Comparison of ENCODE assay signal across 16 cellular contexts in genomic region chr14:50766338-50766886, GRCh38.
DNase-seq lines count a peak whose midpoint lies in the region; ATAC-seq, FAIRE-seq and TF ChIP-seq lines count a peak whose summit lies in the region.
"Had no signal": no experiment of that assay in that cellular context is flagged by ENCODE, and none has a peak within 500 bp of the region (broad histone marks: within the 10 kb centered on the region; RNA-seq: fewer than 3 reads in every experiment).

No MANE protein-coding gene starts in this region.

- no peak overlapping the region for H3K27ac ChIP-seq in esophagus muscularis mucosa (replicated peaks in 1 of 4)
- H3K27ac ChIP-seq: transverse colon had no signal

- no peak for DNase-seq in activated naive CD4-positive, alpha-beta T cell treated with anti-CD3 and anti-CD28 coated beads, Interleukin-2, amount 10 ng/mL, durations not matched to agents 7 days and 5 days
- DNase-seq in epithelial cell of proximal tubule (ENCODE audit: low read depth) = peak; percentile 15
- peak; percentile 85 for DNase-seq in myocyte (ENCODE audit: low read depth)
- DNase-seq in urothelium cell line (ENCODE audit: low spot score) = no peak
- no peak for DNase-seq in esophagus muscularis mucosa (ENCODE audit: extremely low spot score)
- DNase-seq: activated CD4-positive, alpha-beta T cell treated with anti-CD3 and anti-CD28 coated beads, Interleukin-2, amount 10 ng/mL, durations not matched to agents 24 days and 14 days; DMS153; MM.1S; naive B cell; T-cell; transverse colon had no signal

- peaks cover 56 to 85% (median 76%) of the 10 kb centered on the region in 4 donors for H3K36me3 ChIP-seq in esophagus muscularis mucosa

- no peak for TF ChIP-seq EP300 in esophagus muscularis mucosa (IDR thresholded peaks at IDR 0.05)

- peak overlapping the region; percentile 32 for H3K27ac Mint-ChIP-seq in activated naive CD4-positive, alpha-beta T cell treated with anti-CD3 and anti-CD28 coated beads, Interleukin-2, amount 50 U/mL, for 24 hours
- no peak overlapping the region for H3K27ac Mint-ChIP-seq in activated naive CD4-positive, alpha-beta T cell treated with anti-CD3 and anti-CD28 coated beads, Interleukin-2, amount 10 ng/mL, durations not matched to agents 7 days and 5 days
- H3K27ac Mint-ChIP-seq: activated CD4-positive, alpha-beta T cell treated with anti-CD3 and anti-CD28 coated beads, Interleukin-2, amount 10 ng/mL, durations not matched to agents 24 days and 14 days; T-cell had no signal

- CTCF ChIA-PET in activated naive CD4-positive, alpha-beta T cell treated with anti-CD3 and anti-CD28 coated beads, Interleukin-2, amount 10 ng/mL, durations not matched to agents 7 days and 5 days (lab: Charles Lee) = interaction anchor here (0.6 to 1.6 kb wide), 5 partner anchors 9 to 342 kb away, joined by 4 to 9 read pairs (median 5); no protein-coding TSS in a partner anchor

- H3K4me1 Mint-ChIP-seq in activated naive CD4-positive, alpha-beta T cell treated with anti-CD3 and anti-CD28 coated beads, Interleukin-2, amount 50 U/mL, for 24 hours = peaks cover 22% of the 10 kb centered on the region
- H3K4me1 Mint-ChIP-seq in activated naive CD4-positive, alpha-beta T cell treated with anti-CD3 and anti-CD28 coated beads, Interleukin-2, amount 10 ng/mL, durations not matched to agents 7 days and 5 days = no peaks in the 10 kb centered on the region

- no peaks in the 10 kb centered on the region for H3K9me3 Mint-ChIP-seq in activated naive CD4-positive, alpha-beta T cell treated with anti-CD3 and anti-CD28 coated beads, Interleukin-2, amount 50 U/mL, for 24 hours
- H3K9me3 Mint-ChIP-seq in activated naive CD4-positive, alpha-beta T cell treated with anti-CD3 and anti-CD28 coated beads, Interleukin-2, amount 10 ng/mL, durations not matched to agents 7 days and 5 days = no peaks in the 10 kb centered on the region
- H3K9me3 Mint-ChIP-seq: activated CD4-positive, alpha-beta T cell treated with anti-CD3 and anti-CD28 coated beads, Interleukin-2, amount 10 ng/mL, durations not matched to agents 24 days and 14 days; naive B cell; T-cell had no signal

- H3K4me3 Mint-ChIP-seq in activated naive CD4-positive, alpha-beta T cell treated with anti-CD3 and anti-CD28 coated beads, Interleukin-2, amount 50 U/mL, for 24 hours = no peak overlapping the region
- H3K4me3 Mint-ChIP-seq in activated naive CD4-positive, alpha-beta T cell treated with anti-CD3 and anti-CD28 coated beads, Interleukin-2, amount 10 ng/mL, durations not matched to agents 7 days and 5 days = no peak overlapping the region
- H3K4me3 Mint-ChIP-seq: activated CD4-positive, alpha-beta T cell treated with anti-CD3 and anti-CD28 coated beads, Interleukin-2, amount 10 ng/mL, durations not matched to agents 24 days and 14 days; naive B cell; T-cell had no signal

- no peaks in the 10 kb centered on the region for H3K4me1 ChIP-seq in esophagus muscularis mucosa
- H3K4me1 ChIP-seq: transverse colon had no signal

- H3K9me3 ChIP-seq in esophagus muscularis mucosa = no peaks in the 10 kb centered on the region
- H3K9me3 ChIP-seq: transverse colon had no signal

- H3K27me3 Mint-ChIP-seq in activated naive CD4-positive, alpha-beta T cell treated with anti-CD3 and anti-CD28 coated beads, Interleukin-2, amount 50 U/mL, for 24 hours = no peaks in the 10 kb centered on the region
- H3K27me3 Mint-ChIP-seq in activated naive CD4-positive, alpha-beta T cell treated with anti-CD3 and anti-CD28 coated beads, Interleukin-2, amount 10 ng/mL, durations not matched to agents 7 days and 5 days = no peaks in the 10 kb centered on the region
- H3K27me3 Mint-ChIP-seq: activated CD4-positive, alpha-beta T cell treated with anti-CD3 and anti-CD28 coated beads, Interleukin-2, amount 10 ng/mL, durations not matched to agents 24 days and 14 days; naive B cell; T-cell had no signal

- no peak overlapping the region for H3K4me3 ChIP-seq in epithelial cell of proximal tubule (ENCODE audit: low read depth, low read length)
- no peak overlapping the region for H3K4me3 ChIP-seq in esophagus muscularis mucosa
- H3K4me3 ChIP-seq: GM12878, transverse colon had no signal

- FAIRE-seq in urothelium cell line (lab: Jason Lieb, UNC) = peak; percentile 87
- FAIRE-seq: GM12878 had no signal

- no peak for TF ChIP-seq POLR2A in esophagus muscularis mucosa (IDR thresholded peaks at IDR 0.05; ENCODE audit: low read depth)

- TF ChIP-seq CTCF in epithelial cell of proximal tubule (conservative IDR thresholded peaks at IDR 0.05; ENCODE audit: low read depth, low read length) = no peak
- no peak for TF ChIP-seq CTCF in esophagus muscularis mucosa (IDR thresholded peaks at IDR 0.05)

- 75% methylated on average over 6 of the region's 6 CpGs for WGBS in esophagus muscularis mucosa

- H3K27me3 ChIP-seq in esophagus muscularis mucosa = no peaks in the 10 kb centered on the region
- H3K27me3 ChIP-seq: transverse colon had no signal

- peaks cover 28% of the 10 kb centered on the region for H3K36me3 Mint-ChIP-seq in activated naive CD4-positive, alpha-beta T cell treated with anti-CD3 and anti-CD28 coated beads, Interleukin-2, amount 50 U/mL, for 24 hours
- peaks cover 70% of the 10 kb centered on the region for H3K36me3 Mint-ChIP-seq in activated naive CD4-positive, alpha-beta T cell treated with anti-CD3 and anti-CD28 coated beads, Interleukin-2, amount 10 ng/mL, durations not matched to agents 7 days and 5 days

- ATAC-seq in GM21526 (IDR thresholded peaks at IDR 0.05; ENCODE audit: low FRiP score, unreplicated experiment) = no peak
- ATAC-seq in HG03442 (IDR thresholded peaks at IDR 0.05; ENCODE audit: unreplicated experiment) = no peak
- ATAC-seq: esophagus mucosa, GM12878, T-cell had no signal

- intact Hi-C loops in esophagus muscularis mucosa (cut with DNase I) = no loop called here

Comparison
In these comparisons a context has a peak if more than half of its experiments do, and no peak if none do; other contexts are left out.
1. DNase-seq: peak in epithelial cell of proximal tubule (single experiment) and myocyte (single experiment); none in activated naive CD4-positive, alpha-beta T cell treated with anti-CD3 and anti-CD28 coated beads, Interleukin-2, amount 10 ng/mL, durations not matched to agents 7 days and 5 days (single experiment), urothelium cell line (single experiment) and esophagus muscularis mucosa (single experiment).